ENCODE assay signal across 15 cellular contexts in the genomic region with DNA sequence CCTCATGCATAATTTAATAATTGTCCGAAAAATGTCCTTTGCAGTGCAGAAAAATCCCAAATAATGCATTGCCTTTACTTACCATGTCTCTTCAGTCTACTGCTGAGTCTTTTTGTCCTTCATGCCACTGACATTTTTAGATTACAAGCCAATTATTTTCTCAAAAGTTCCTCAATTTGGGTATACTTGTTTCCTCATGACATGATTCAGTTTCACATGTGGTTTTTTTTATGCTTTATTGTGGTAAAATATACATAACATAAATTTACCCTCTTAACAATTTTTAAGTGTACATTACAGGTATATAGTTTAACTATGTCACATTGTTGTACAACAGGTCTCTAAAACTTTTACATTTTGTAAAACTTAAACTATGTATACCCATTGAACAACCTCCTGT.
DNase-seq lines count a peak whose midpoint lies in the region; ATAC-seq and TF ChIP-seq lines count a peak whose summit lies in the region.
"Had no signal": no experiment of that assay in that cellular context is flagged by ENCODE, and none has a peak within 500 bp of the region (broad histone marks: within the 10 kb centered on the region; RNA-seq: fewer than 3 reads in every experiment).

No MANE protein-coding gene starts in this region.

- no peaks in the 10 kb centered on the region for H3K36me3 Mint-ChIP-seq in natural killer cell

- intact Hi-C loops in natural killer cell (cut with micrococcal nuclease): no loop called here

- peaks cover 69% of the 10 kb centered on the region for H3K79me2 ChIP-seq in osteoblast (ENCODE audit: insufficient read depth, low read length)

- H4K20me1 ChIP-seq in osteoblast (ENCODE audit: insufficient read depth, low read length): peaks cover 67% of the 10 kb centered on the region

- no peak overlapping the region for H3K27ac ChIP-seq in osteoblast (ENCODE audit: low read depth, low read length)
- H3K27ac ChIP-seq: 22Rv1, lower lobe of right lung, testis had no signal

- H3K4me2 ChIP-seq in osteoblast (ENCODE audit: insufficient read depth, low read length): no peak overlapping the region

- H3K4me1 ChIP-seq in osteoblast (ENCODE audit: insufficient read depth, low read length): no peaks in the 10 kb centered on the region

- no peak overlapping the region for H3K4me3 ChIP-seq in osteoblast (ENCODE audit: insufficient read depth, low read length)
- H3K4me3 ChIP-seq: lower lobe of right lung, testis had no signal

- no peaks in the 10 kb centered on the region for H3K9me3 Mint-ChIP-seq in natural killer cell

- H3K27ac Mint-ChIP-seq in natural killer cell: peak overlapping the region; percentile 35 to 71
- H3K27ac Mint-ChIP-seq: nephron had no signal

- ATAC-seq in HG02943 (IDR thresholded peaks at IDR 0.05; ENCODE audit: low read depth, unreplicated experiment) (peak; percentile 5), natural killer cell (peak in 1 of 3 donors; percentile 9)
- ATAC-seq: lower lobe of right lung had no signal

- H3K9me3 ChIP-seq in osteoblast (ENCODE audit: low read depth, low read length): no peaks in the 10 kb centered on the region
- H3K9me3 ChIP-seq: testis had no signal

- no peak overlapping the region for H2AFZ ChIP-seq in osteoblast (ENCODE audit: low read length)

- no peaks in the 10 kb centered on the region for H3K27me3 Mint-ChIP-seq in natural killer cell (ENCODE audit: low read depth in 2 of 2)

- TF ChIP-seq CTCF in natural killer cell (IDR thresholded peaks at IDR 0.05): no peak
- no peak for TF ChIP-seq CTCF in osteoblast (IDR thresholded peaks at IDR 0.05; ENCODE audit: extremely low read depth, low read depth, low read length)

- H3K4me3 Mint-ChIP-seq in natural killer cell: peak overlapping the region; percentile 40
- H3K4me3 Mint-ChIP-seq: nephron had no signal

- H3K36me3 ChIP-seq in osteoblast (ENCODE audit: insufficient read depth, low read length): no peaks in the 10 kb centered on the region
- H3K36me3 ChIP-seq: lower lobe of right lung had no signal

- H3K27me3 ChIP-seq in osteoblast (ENCODE audit: insufficient read depth, low read length): no peaks in the 10 kb centered on the region
- H3K27me3 ChIP-seq: testis had no signal

- peaks cover 73 to 80% of the 10 kb centered on the region in 2 donors for H3K4me1 Mint-ChIP-seq in natural killer cell

- DNase-seq in SIG-M5 treated with dmso at 0.1 percent for 504 hours (lab: John Stamatoyannopoulos, UW; ENCODE audit: unreplicated experiment) (peak; percentile 28), SIG-M5 (lab: John Stamatoyannopoulos, UW) (no peak), NOMO-1 treated with dmso at 0.1 percent for 144 hours (lab: John Stamatoyannopoulos, UW; ENCODE audit: unreplicated experiment) (peak; percentile 36), natural killer cell (no peak), DMS79 treated with DMSO at 0.1 percent for 48 hours (lab: John Stamatoyannopoulos, UW) (no peak), osteoblast (ENCODE audit: insufficient read length, low spot score, missing footprints) (no peak)
- no peak for DNase-seq in activated CD8-positive, alpha-beta memory T cell treated with anti-CD3 and anti-CD28 coated beads for 24 hours
- DNase-seq: C1 segment of cervical spinal cord, HCEC 1CT, lower lobe of right lung, NCI-H748 treated with DMSO at 0.1 percent for 48 hours, testis had no signal

Comparison
In these comparisons a context has a peak if more than half of its experiments do, and no peak if none do; other contexts are left out.
1. DNase-seq: peak in SIG-M5 treated with dmso at 0.1 percent for 504 hours (single experiment) and NOMO-1 treated with dmso at 0.1 percent for 144 hours (single experiment); none in SIG-M5 (single experiment), natural killer cell (single experiment), activated CD8-positive, alpha-beta memory T cell treated with anti-CD3 and anti-CD28 coated beads for 24 hours (single experiment), DMS79 treated with DMSO at 0.1 percent for 48 hours (single experiment) and osteoblast (single experiment).